32 cellular contexts compared by ENCODE assay signal in the genomic region with DNA sequence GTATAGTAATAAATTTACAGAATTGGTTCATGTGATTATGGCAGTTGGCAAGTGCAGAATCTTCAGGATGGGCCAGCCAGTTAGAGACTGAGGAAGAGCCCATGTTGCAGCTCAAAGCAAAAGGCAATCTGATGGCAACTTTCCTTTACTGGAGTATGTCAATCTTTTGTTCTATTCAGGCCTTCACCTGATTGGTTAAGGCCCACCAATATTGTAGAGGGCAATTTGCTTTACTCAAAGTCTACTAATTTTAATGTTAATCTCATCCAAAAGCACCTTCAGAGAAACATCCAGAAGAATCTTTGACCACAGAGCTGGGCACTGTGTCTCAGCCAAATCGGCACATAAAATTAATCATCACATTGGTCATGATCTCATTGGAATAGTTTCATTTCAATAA. TPM values are rescaled to one million over a fixed set of nuclear protein-coding genes. Genes with fewer than 3 reads are reported as not detected.
"Had no signal": no experiment of that assay in that cellular context is flagged by ENCODE, and none has a peak within 500 bp of the region (broad histone marks: within the 10 kb centered on the region; RNA-seq: fewer than 3 reads in every experiment).

No MANE protein-coding gene starts in this region.

- H3K4me3 ChIP-seq: stomach, suprapubic skin, testis, thoracic aorta, thyroid gland, tibial artery, tibial nerve, transverse colon, upper lobe of left lung, upper lobe of right lung, uterus, vagina had no signal

- FAIRE-seq: urothelium cell line had no signal

- H3K4me1 ChIP-seq: stomach, suprapubic skin, testis, thyroid gland, tibial artery, tibial nerve, transverse colon, upper lobe of left lung, upper lobe of right lung, uterus, vagina had no signal

- H3K9me3 ChIP-seq: suprapubic skin, testis, thoracic aorta, thyroid gland, tibial artery, transverse colon, upper lobe of right lung, uterus, vagina had no signal

- H3K36me3 ChIP-seq: stomach, suprapubic skin, thoracic aorta, thyroid gland, tibial artery, tibial nerve, transverse colon, upper lobe of left lung, upper lobe of right lung, uterus, vagina had no signal

- H3K27ac ChIP-seq: stomach, suprapubic skin, testis, thoracic aorta, thyroid gland, tibial artery, tibial nerve, transverse colon, upper lobe of left lung, upper lobe of right lung, uterus, vagina had no signal

- H3K27me3 ChIP-seq: stomach, suprapubic skin, testis, thyroid gland, tibial artery, tibial nerve, transverse colon, upper lobe of left lung, upper lobe of right lung, uterus, vagina had no signal

- ATAC-seq: stimulated activated effector memory CD8-positive, alpha-beta T cell treated with anti-CD3 and anti-CD28 coated beads, Interleukin-12 subunit alpha, Interleukin-12 subunit beta, amount 100 ng/mL, for 72 hours; stimulated activated memory B cell treated with anti-CD40 and anti-IgM and Interleukin-4, amounts not matched to agents 10 μg/mL and 1 μg/mL and 100 μg/mL, for 72 hours; stimulated activated naive B cell treated with anti-CD40 and anti-IgM and Interleukin-4, amounts not matched to agents 10 μg/mL and 1 μg/mL and 100 μg/mL, for 72 hours; stimulated activated naive CD8-positive, alpha-beta T cell treated with anti-CD3 and anti-CD28 coated beads, Interleukin-15, amount 100 ng/mL, for 72 hours; stimulated activated naive CD8-positive, alpha-beta T cell treated with anti-CD3 and anti-CD28 coated beads, Interleukin-15, Interleukin-2, amounts not matched to agents 100 U/mL and 50 U/mL, for 24 hours; upper lobe of right lung had no signal

- DNase-seq: stimulated activated CD4-positive, alpha-beta T cell treated with anti-CD3 and anti-CD28 coated beads, Interleukin-2, amount 100 ng/mL, for 48 hours; stimulated activated CD4-positive, alpha-beta T cell treated with anti-CD3 and anti-CD28 coated beads, Interleukin-4, amount 100 ng/mL, for 1 hour; stimulated activated CD4-positive, alpha-beta T cell treated with anti-CD3 and anti-CD28 coated beads, Interleukin-4, amount 100 ng/mL, for 24 hours; stimulated activated CD4-positive, alpha-beta T cell treated with anti-CD3 and anti-CD28 coated beads, Interleukin-4, amount 100 ng/mL, for 4 hours; stimulated activated CD8-positive, alpha-beta memory T cell treated with anti-CD3 and anti-CD28 coated beads, Interleukin-4, amount 100 ng/mL, for 48 hours; stimulated activated naive B cell treated with anti-CD40 and anti-IgM and Interleukin-4, amounts not matched to agents 10 μg/mL and 1 μg/mL and 100 μg/mL, for 72 hours; stimulated activated naive CD4-positive, alpha-beta T cell; stimulated activated naive CD4-positive, alpha-beta T cell treated with Interleukin-2 at 50 U/mL for 16 hours; stimulated activated naive CD8-positive, alpha-beta T cell treated with anti-CD3 and anti-CD28 coated beads, Interleukin-15, amount 100 ng/mL, for 72 hours; stimulated activated naive CD8-positive, alpha-beta T cell treated with anti-CD3 and anti-CD28 coated beads, Interleukin-15, Interleukin-2, amounts not matched to agents 100 U/mL and 50 U/mL, for 24 hours; stomach; substantia nigra; testis; thyroid gland; tibial artery; transverse colon; trophoblast cell; upper lobe of left lung; upper lobe of right lung; uterus had no signal

RNA-seq across cellular contexts. Expression of gene POM121L12, which starts 20.0 kb away (rescaled TPM):
- total RNA-seq: stomach, subcutaneous adipose tissue, suprapubic skin, temporal lobe, thoracic aorta, thyroid gland, tibial nerve, transverse colon, upper lobe of left lung, upper lobe of right lung, ureter, urinary bladder, uterus, vagina had no signal
- polyA plus RNA-seq: stomach, thymus, urinary bladder had no signal
